11 cellular contexts compared by ENCODE assay signal in the genomic region with DNA sequence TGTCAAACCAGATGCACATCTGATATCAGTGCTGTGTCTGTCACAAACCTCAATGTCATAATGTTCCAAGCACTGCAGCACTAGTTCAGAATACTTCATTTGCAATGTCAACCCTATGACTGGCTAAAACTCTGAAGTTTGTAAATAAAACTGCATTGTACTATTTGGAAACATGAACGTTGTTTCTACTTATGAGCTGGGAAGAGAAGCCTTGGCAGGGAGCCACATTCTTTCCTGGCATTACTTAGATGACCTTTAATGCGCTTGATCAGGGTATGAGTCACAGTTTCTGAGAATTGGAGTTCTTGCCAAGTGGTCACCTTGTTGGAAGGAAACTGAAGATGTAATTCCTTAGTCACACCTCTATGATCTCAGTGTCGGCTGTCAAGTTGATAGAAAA.
DNase-seq lines count a peak whose midpoint lies in the region; ATAC-seq and TF ChIP-seq lines count a peak whose summit lies in the region.
"Had no signal": no experiment of that assay in that cellular context is flagged by ENCODE, and none has a peak within 500 bp of the region (broad histone marks: within the 10 kb centered on the region; RNA-seq: fewer than 3 reads in every experiment).

No MANE protein-coding gene starts in this region.

- intact Hi-C loops in body of pancreas (cut with DNase I) (no loop called here), lower lobe of right lung (cut with DNase I) (no loop called here)

- H3K9me3 ChIP-seq in body of pancreas (no peaks in the 10 kb centered on the region), lower lobe of right lung (no peaks in the 10 kb centered on the region)
- H3K9me3 ChIP-seq: tibial nerve had no signal

- H3K4me3 ChIP-seq in body of pancreas = no peak overlapping the region
- H3K4me3 ChIP-seq in lower lobe of right lung = no peak overlapping the region
- H3K4me3 ChIP-seq: tibial nerve had no signal

- H3K27me3 ChIP-seq in body of pancreas = no peaks in the 10 kb centered on the region
- no peaks in the 10 kb centered on the region for H3K27me3 ChIP-seq in lower lobe of right lung (ENCODE audit: low read depth)
- H3K27me3 ChIP-seq: tibial nerve had no signal

- peak; percentile 60 for DNase-seq in DMS53 treated with DMSO at 0.1 percent for 48 hours (lab: John Stamatoyannopoulos, UW; ENCODE audit: unreplicated experiment)
- peak; percentile 4 for DNase-seq in NCI-H2196 treated with DMSO at 0.1 percent for 48 hours (lab: John Stamatoyannopoulos, UW; ENCODE audit: unreplicated experiment)
- peak; percentile 60 to 88 (median 76) for DNase-seq in body of pancreas
- peak; percentile 46 for DNase-seq in lower lobe of right lung
- no peak for DNase-seq in AG20443 (ENCODE audit: low spot score)
- no peak for DNase-seq in NCI-H1694 (lab: John Stamatoyannopoulos, UW)
- DNase-seq: activated naive CD4-positive, alpha-beta T cell treated with Interleukin-2 at 50 U/mL for 16 hours; T-helper 1 cell had no signal

- no peaks in the 10 kb centered on the region for H3K36me3 ChIP-seq in body of pancreas (replicated peaks in 1 of 2; ENCODE audit: insufficient read depth in 1 of 2, low read depth in 2 of 2)
- no peaks in the 10 kb centered on the region for H3K36me3 ChIP-seq in lower lobe of right lung
- H3K36me3 ChIP-seq: tibial nerve had no signal

- ATAC-seq in body of pancreas (peak; percentile 93), lower lobe of right lung (peak; percentile 76 to 90), GM21737 (IDR thresholded peaks at IDR 0.05; ENCODE audit: unreplicated experiment) (no peak), GM21515 (IDR thresholded peaks at IDR 0.05; ENCODE audit: unreplicated experiment) (no peak)

- no peak for TF ChIP-seq POLR2A in body of pancreas (IDR thresholded peaks at IDR 0.05)

- TF ChIP-seq CTCF in body of pancreas (IDR thresholded peaks at IDR 0.05) = no peak
- no peak for TF ChIP-seq CTCF in lower lobe of right lung (IDR thresholded peaks at IDR 0.05)

- 7 to 22% methylated on average over 3 of the region's 3 CpGs for WGBS in body of pancreas, 2 donors

- peaks cover 8% of the 10 kb centered on the region for H3K4me1 ChIP-seq in body of pancreas
- no peaks in the 10 kb centered on the region for H3K4me1 ChIP-seq in lower lobe of right lung
- H3K4me1 ChIP-seq: tibial nerve had no signal

- H3K27ac ChIP-seq in body of pancreas (peak overlapping the region in 1 of 4 donors; percentile 39), lower lobe of right lung (no peak overlapping the region)
- H3K27ac ChIP-seq: tibial nerve had no signal

Comparison
In these comparisons a context has a peak if more than half of its experiments do, and no peak if none do; other contexts are left out.
1. DNase-seq: peak in DMS53 treated with DMSO at 0.1 percent for 48 hours (single experiment), NCI-H2196 treated with DMSO at 0.1 percent for 48 hours (single experiment), body of pancreas (4 of 4) and lower lobe of right lung (single experiment); none in AG20443 (single experiment) and NCI-H1694 (single experiment).
2. ATAC-seq: peak in body of pancreas (single experiment) and lower lobe of right lung (2 of 2); none in GM21737 (single experiment) and GM21515 (single experiment).